ENCODE assay signal across 15 cellular contexts in the genomic region with DNA sequence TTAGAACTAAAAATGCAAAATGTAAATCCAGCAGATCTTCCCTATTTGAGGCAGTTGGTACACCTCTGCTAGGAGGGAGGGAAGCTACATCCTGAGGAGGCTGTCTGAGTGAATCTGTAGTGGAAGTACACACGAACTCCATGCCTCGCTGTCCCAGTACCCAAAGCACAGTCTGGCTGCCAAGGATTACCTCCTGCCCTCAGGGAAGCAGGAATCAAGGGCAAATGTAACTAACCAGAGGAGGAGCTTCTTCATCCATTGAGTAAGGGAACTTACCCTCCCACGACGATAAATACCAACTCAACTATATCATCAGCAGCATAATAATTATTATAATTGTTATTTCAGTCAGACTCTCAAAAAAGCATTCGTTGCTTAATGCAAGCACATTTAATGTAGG. TPM values are rescaled to one million over a fixed set of nuclear protein-coding genes. Genes with fewer than 3 reads are reported as not detected.
DNase-seq lines count a peak whose midpoint lies in the region; ATAC-seq and TF ChIP-seq lines count a peak whose summit lies in the region.
"Had no signal": no experiment of that assay in that cellular context is flagged by ENCODE, and none has a peak within 500 bp of the region (broad histone marks: within the 10 kb centered on the region; RNA-seq: fewer than 3 reads in every experiment).

No MANE protein-coding gene starts in this region.

- H3K4me3 ChIP-seq in upper lobe of right lung: no peak overlapping the region
- H3K4me3 ChIP-seq: coronary artery had no signal

- no peak for TF ChIP-seq CTCF in upper lobe of right lung (IDR thresholded peaks at IDR 0.05)

- no peak overlapping the region for H3K27ac ChIP-seq in upper lobe of right lung
- H3K27ac ChIP-seq: epithelial cell of prostate had no signal

- intact Hi-C loops in Right ventricle myocardium superior (cut with DNase I): no loop called here
- intact Hi-C loops in left cardiac atrium (cut with DNase I): loop anchor here in 1 of 2 donors (5.0 kb wide), 1 partner anchor 59 kb away; no protein-coding TSS in a partner anchor
- intact Hi-C loops in upper lobe of right lung (cut with DNase I): no loop called here

- H3K9me3 ChIP-seq in upper lobe of right lung: no peaks in the 10 kb centered on the region

- no peaks in the 10 kb centered on the region for H3K27me3 ChIP-seq in upper lobe of right lung

- no peak for DNase-seq in Right ventricle myocardium superior
- no peak for DNase-seq in left cardiac atrium
- DNase-seq in NCI-H69 (lab: John Stamatoyannopoulos, UW): peak; percentile 25
- DNase-seq in fibroblast of gingiva (ENCODE audit: low read depth): peak; percentile 26
- DNase-seq in upper lobe of right lung: no peak
- DNase-seq: activated CD8-positive, alpha-beta memory T cell treated with anti-CD3 and anti-CD28 coated beads for 24 hours; GOT3; NCI-H2029 treated with DMSO at 0.1 percent for 48 hours; NCI-H510A treated with DMSO at 0.1 percent for 48 hours had no signal

- ATAC-seq in Right ventricle myocardium superior (ENCODE audit: poor library complexity) (peak; percentile 34), left cardiac atrium (no peak), upper lobe of right lung (peak; percentile 45), HG02981 (IDR thresholded peaks at IDR 0.05; ENCODE audit: unreplicated experiment) (no peak), HG03460 (IDR thresholded peaks at IDR 0.05; ENCODE audit: unreplicated experiment) (no peak), GM21737 (IDR thresholded peaks at IDR 0.05; ENCODE audit: unreplicated experiment) (no peak)

- H3K4me1 ChIP-seq in upper lobe of right lung: no peaks in the 10 kb centered on the region

- H3K36me3 ChIP-seq in upper lobe of right lung: no peaks in the 10 kb centered on the region

RNA-seq across cellular contexts. Expression of a gene that starts 2.1 kb away (rescaled TPM):
- total RNA-seq in Right ventricle myocardium superior: 1.3 TPM
- total RNA-seq in left cardiac atrium: 10 to 100 TPM; 47.6 to 76.9 TPM
- 7.6 TPM for total RNA-seq in upper lobe of right lung

RNA-seq across cellular contexts. Expression of a gene that starts 40.3 kb away (rescaled TPM):
- total RNA-seq in Right ventricle myocardium superior (0.13 TPM), left cardiac atrium (1 to 10 TPM in 1 of 2 donors, under 1 TPM in 1; 0.37 to 1.1 TPM), upper lobe of right lung (0.06 TPM)
- total RNA-seq: HT1080 had no signal

Comparison
In these comparisons a context has a peak if more than half of its experiments do, and no peak if none do; other contexts are left out.
1. ATAC-seq: peak in Right ventricle myocardium superior (single experiment) and upper lobe of right lung (single experiment); none in left cardiac atrium (0 of 2), HG02981 (single experiment), HG03460 (single experiment) and GM21737 (single experiment).
2. DNase-seq: peak in NCI-H69 (single experiment) and fibroblast of gingiva (single experiment); none in Right ventricle myocardium superior (single experiment), left cardiac atrium (single experiment) and upper lobe of right lung (single experiment).